ENCODE assay signal across 12 cellular contexts in the genomic region with DNA sequence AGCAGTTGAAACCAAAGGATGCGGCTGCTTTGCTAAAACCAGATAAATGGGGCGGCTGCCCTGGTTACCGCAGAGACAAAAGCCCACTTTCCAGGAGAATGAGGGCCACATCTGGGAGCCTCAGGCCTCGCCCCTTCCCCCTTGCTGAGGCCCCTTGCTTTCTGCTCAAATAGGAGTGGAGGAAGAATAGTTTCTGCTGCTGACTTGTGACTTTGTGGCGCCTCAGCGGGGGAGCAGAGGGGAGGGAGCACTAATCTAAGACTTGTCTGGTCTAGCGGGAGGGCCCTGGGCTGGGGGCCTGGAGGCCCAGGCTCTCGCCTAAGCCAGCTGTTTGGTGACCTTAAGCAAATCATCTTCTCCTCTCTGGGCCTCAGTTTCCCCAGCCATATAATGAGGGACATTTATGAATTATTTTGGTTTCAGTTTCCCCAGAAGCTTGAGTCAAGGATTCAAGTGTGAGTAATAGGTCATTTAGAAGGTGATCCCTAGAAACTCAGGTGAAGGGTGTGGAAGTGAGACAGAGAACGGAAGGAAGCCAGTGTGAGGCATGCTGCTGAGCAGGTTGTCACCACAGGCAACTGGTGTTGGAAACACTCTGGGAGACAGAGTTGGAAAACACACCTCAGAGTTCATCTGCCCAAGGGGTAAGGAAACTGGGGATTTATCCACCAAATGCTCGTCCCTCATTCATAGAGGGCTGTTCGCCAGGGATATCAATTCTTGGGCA. TPM values are rescaled to one million over a fixed set of nuclear protein-coding genes. Genes with fewer than 3 reads are reported as not detected.
DNase-seq lines count a peak whose midpoint lies in the region; ATAC-seq and TF ChIP-seq lines count a peak whose summit lies in the region.
"Had no signal": no experiment of that assay in that cellular context is flagged by ENCODE, and none has a peak within 500 bp of the region (broad histone marks: within the 10 kb centered on the region; RNA-seq: fewer than 3 reads in every experiment).

No MANE protein-coding gene starts in this region.

- H2AFZ ChIP-seq in neural progenitor cell (replicated peaks): no peak overlapping the region

- TF ChIP-seq CTCF in epithelial cell of esophagus (IDR thresholded peaks at IDR 0.05; ENCODE audit: insufficient read depth, low read depth, low read length, missing control alignments) (no peak), neural progenitor cell (IDR thresholded peaks at IDR 0.05) (no peak)

- H4K20me1 ChIP-seq in neural progenitor cell (ENCODE audit: low read depth): no peaks in the 10 kb centered on the region

- H3K27me3 ChIP-seq in neural progenitor cell (peaks cover 5% of the 10 kb centered on the region), right cardiac atrium (ENCODE audit: control insufficient read depth, insufficient read depth) (no peaks in the 10 kb centered on the region)

- no peaks in the 10 kb centered on the region for H3K9me3 Mint-ChIP-seq in neural progenitor cell

- DNase-seq in SIG-M5 treated with dmso at 0.1 percent for 504 hours (lab: John Stamatoyannopoulos, UW; ENCODE audit: unreplicated experiment): peak; percentile 11
- no peak for DNase-seq in SIG-M5 (lab: John Stamatoyannopoulos, UW)
- peak; percentile 41 for DNase-seq in OCI-M1 (lab: John Stamatoyannopoulos, UW)
- peak; percentile 96 for DNase-seq in epithelial cell of esophagus (ENCODE audit: low read depth)
- DNase-seq in neural progenitor cell (ENCODE audit: low spot score): peak; percentile 84
- no peak for DNase-seq in DMS 273 treated with DMSO at 0.1 percent for 48 hours (lab: John Stamatoyannopoulos, UW)
- DNase-seq in right cardiac atrium: no peak
- DNase-seq: GDM1, NCI-H146 had no signal

- H3K27ac Mint-ChIP-seq in neural progenitor cell: peak overlapping the region; percentile 81

- no peaks in the 10 kb centered on the region for H3K36me3 Mint-ChIP-seq in neural progenitor cell

- no peak overlapping the region for H3K4me3 ChIP-seq in epithelial cell of esophagus (ENCODE audit: low read length)
- H3K4me3 ChIP-seq in neural progenitor cell: peak overlapping the region; percentile 13
- H3K4me3 ChIP-seq in right cardiac atrium (ENCODE audit: low read length): no peak overlapping the region

- H3K4me1 ChIP-seq in neural progenitor cell (peaks cover 45% of the 10 kb centered on the region), right cardiac atrium (ENCODE audit: control insufficient read depth, insufficient read depth, low read length) (no peaks in the 10 kb centered on the region)

- no peak overlapping the region for H3K9ac ChIP-seq in neural progenitor cell

- H3K27ac ChIP-seq in neural progenitor cell (peak overlapping the region; percentile 64), right cardiac atrium (ENCODE audit: low read length) (no peak overlapping the region)
- H3K27ac ChIP-seq: 22Rv1, VCaP had no signal

- no peaks in the 10 kb centered on the region for H3K79me2 ChIP-seq in neural progenitor cell (ENCODE audit: low read depth)

- intact Hi-C loops in right cardiac atrium (cut with DNase I): no loop called here

- H3K27me3 Mint-ChIP-seq in neural progenitor cell (ENCODE audit: insufficient read depth, low read depth): no peaks in the 10 kb centered on the region

- WGBS in right cardiac atrium: 81% methylated on average over 11 of the region's 11 CpGs

- ATAC-seq in HG02588 (IDR thresholded peaks at IDR 0.05; ENCODE audit: unreplicated experiment) (no peak), right cardiac atrium (no peak)

- H3K9me3 ChIP-seq in neural progenitor cell (ENCODE audit: low read depth) (no peaks in the 10 kb centered on the region), right cardiac atrium (ENCODE audit: control insufficient read depth, low read length) (no peaks in the 10 kb centered on the region)

- peaks cover 29% of the 10 kb centered on the region for H3K4me1 Mint-ChIP-seq in neural progenitor cell

- H3K36me3 ChIP-seq in neural progenitor cell: no peaks in the 10 kb centered on the region

- peaks cover 35% of the 10 kb centered on the region for H3F3A ChIP-seq in neural progenitor cell (ENCODE audit: low read depth)

- H3K4me2 ChIP-seq in neural progenitor cell: peak overlapping the region; percentile 63

- H3K4me3 Mint-ChIP-seq in neural progenitor cell: peak overlapping the region; percentile 39

RNA-seq across cellular contexts. Expression of a gene that starts 25.9 kb away (rescaled TPM):
- 12.5 and 14.3 TPM in 2 replicates for total RNA-seq in neural progenitor cell (ENCODE audit: low replicate concordance)
- 10 to 100 TPM; 29.2 to 40.5 (median 30.5) TPM for total RNA-seq in right cardiac atrium
- polyA plus RNA-seq in right cardiac atrium: 9.9 TPM

Comparison
In these comparisons a context has a peak if more than half of its experiments do, and no peak if none do; other contexts are left out.
1. DNase-seq: peak in SIG-M5 treated with dmso at 0.1 percent for 504 hours (single experiment), OCI-M1 (single experiment), epithelial cell of esophagus (single experiment) and neural progenitor cell (single experiment); none in SIG-M5 (single experiment), DMS 273 treated with DMSO at 0.1 percent for 48 hours (single experiment) and right cardiac atrium (0 of 3).